Comparison of ENCODE assay signal across 6 cellular contexts in genomic region chr11:66315921-66316811, GRCh38. TPM values are rescaled to one million over a fixed set of nuclear protein-coding genes. Genes with fewer than 3 reads are reported as not detected.
DNase-seq lines count a peak whose midpoint lies in the region; ATAC-seq and TF ChIP-seq lines count a peak whose summit lies in the region.

No MANE protein-coding gene starts in this region.

- no peak for DNase-seq in activated T-cell treated with anti-CD3 and anti-CD28 coated beads, Interleukin-2, amount 50 U/mL, for 24 hours
- no peak for DNase-seq in activated T-cell treated with anti-CD3 and anti-CD28 coated beads, Interleukin-2, amount 50 U/mL, for 4 hours
- DNase-seq in right atrium auricular region (ENCODE audit: low spot score) (no peak), glomerular visceral epithelial cell (ENCODE audit: extremely low spot score) (no peak), NCI-H2227 (lab: John Stamatoyannopoulos, UW; ENCODE audit: unreplicated experiment) (no peak)

- H3K4me3 ChIP-seq in right atrium auricular region: peak overlapping the region; percentile 33 to 58
- peak overlapping the region; percentile 43 for H3K4me3 ChIP-seq in thymus (ENCODE audit: low read length)

- H3K36me3 Mint-ChIP-seq in activated T-cell treated with anti-CD3 and anti-CD28 coated beads, Interleukin-2, amount 50 U/mL, for 24 hours (ENCODE audit: low read depth): no peaks in the 10 kb centered on the region
- H3K36me3 Mint-ChIP-seq in activated T-cell treated with anti-CD3 and anti-CD28 coated beads, Interleukin-2, amount 50 U/mL, for 4 hours (ENCODE audit: insufficient read depth): no peaks in the 10 kb centered on the region

- 95% methylated on average over 52 of the region's 52 CpGs for WGBS in thymus

- H3K4me3 Mint-ChIP-seq in activated T-cell treated with anti-CD3 and anti-CD28 coated beads, Interleukin-2, amount 50 U/mL, for 24 hours: peak overlapping the region; percentile 51
- no peak overlapping the region for H3K4me3 Mint-ChIP-seq in activated T-cell treated with anti-CD3 and anti-CD28 coated beads, Interleukin-2, amount 50 U/mL, for 4 hours

- peak overlapping the region; percentile 5 for H3K27ac Mint-ChIP-seq in activated T-cell treated with anti-CD3 and anti-CD28 coated beads, Interleukin-2, amount 50 U/mL, for 24 hours

- H3K9me3 ChIP-seq in right atrium auricular region (no peaks in the 10 kb centered on the region), thymus (ENCODE audit: control insufficient read depth) (no peaks in the 10 kb centered on the region)

- no peaks in the 10 kb centered on the region for H3K27me3 Mint-ChIP-seq in activated T-cell treated with anti-CD3 and anti-CD28 coated beads, Interleukin-2, amount 50 U/mL, for 24 hours
- H3K27me3 Mint-ChIP-seq in activated T-cell treated with anti-CD3 and anti-CD28 coated beads, Interleukin-2, amount 50 U/mL, for 4 hours (ENCODE audit: low read depth): peaks cover 2% of the 10 kb centered on the region

- ATAC-seq in activated T-cell treated with anti-CD3 and anti-CD28 coated beads, Interleukin-2, amount 50 U/mL, for 4 hours: no peak

- H3K36me3 ChIP-seq in right atrium auricular region (no peaks in the 10 kb centered on the region), thymus (ENCODE audit: control insufficient read depth, insufficient read depth) (no peaks in the 10 kb centered on the region)

- no peak for TF ChIP-seq CTCF in right atrium auricular region (IDR thresholded peaks at IDR 0.05)

- H3K4me1 Mint-ChIP-seq in activated T-cell treated with anti-CD3 and anti-CD28 coated beads, Interleukin-2, amount 50 U/mL, for 24 hours (ENCODE audit: low read depth): peaks cover 69% of the 10 kb centered on the region
- H3K4me1 Mint-ChIP-seq in activated T-cell treated with anti-CD3 and anti-CD28 coated beads, Interleukin-2, amount 50 U/mL, for 4 hours (ENCODE audit: low read depth): peaks cover 66% of the 10 kb centered on the region

- H3K9me3 Mint-ChIP-seq in activated T-cell treated with anti-CD3 and anti-CD28 coated beads, Interleukin-2, amount 50 U/mL, for 24 hours: no peaks in the 10 kb centered on the region
- H3K9me3 Mint-ChIP-seq in activated T-cell treated with anti-CD3 and anti-CD28 coated beads, Interleukin-2, amount 50 U/mL, for 4 hours: no peaks in the 10 kb centered on the region

- H3K27me3 ChIP-seq in right atrium auricular region (no peaks in the 10 kb centered on the region), thymus (ENCODE audit: control insufficient read depth, insufficient read depth) (no peaks in the 10 kb centered on the region)

- H3K4me1 ChIP-seq in right atrium auricular region (peaks cover 0 to 61% of the 10 kb centered on the region in 2 donors), thymus (ENCODE audit: control insufficient read depth, insufficient read depth, low read length) (peaks cover 44% of the 10 kb centered on the region)

- H3K27ac ChIP-seq in right atrium auricular region (peak overlapping the region; percentile 78 to 90), thymus (ENCODE audit: low read depth) (peak overlapping the region; percentile 100)

RNA-seq across cellular contexts. Expression of gene CD248, which starts 0.7 kb away (rescaled TPM):
- 1 to 10 TPM in 1 of 3 donors, under 1 TPM in 2; 0.65 to 1.5 (median 0.82) TPM for total RNA-seq in activated T-cell treated with anti-CD3 and anti-CD28 coated beads, Interleukin-2, amount 50 U/mL, for 4 hours
- total RNA-seq in right atrium auricular region: 10 to 100 TPM in 1 of 2 donors, 1 to 10 TPM in 1; 7.6 to 10.7 TPM
- polyA plus RNA-seq in thymus: 7.7 TPM

RNA-seq across cellular contexts. Expression of gene RIN1, which starts 20.1 kb away (rescaled TPM):
- total RNA-seq in activated T-cell treated with anti-CD3 and anti-CD28 coated beads, Interleukin-2, amount 50 U/mL, for 4 hours: 1 to 10 TPM; 1.4 to 2.2 (median 1.7) TPM
- 1 to 10 TPM; 1.0 to 5.9 TPM for total RNA-seq in right atrium auricular region
- polyA plus RNA-seq in thymus: 5.8 TPM

RNA-seq across cellular contexts. Expression of gene TMEM151A, which starts 24.5 kb away (rescaled TPM):
- total RNA-seq in activated T-cell treated with anti-CD3 and anti-CD28 coated beads, Interleukin-2, amount 50 U/mL, for 4 hours: under 1 TPM in 1 of 3 donors, not detected in 2; 0.11 TPM
- total RNA-seq in right atrium auricular region: 1 to 10 TPM; 1.4 to 5.5 TPM
- polyA plus RNA-seq in thymus: 0.02 TPM

RNA-seq across cellular contexts. Expression of gene YIF1A, which starts 27.2 kb away (rescaled TPM):
- total RNA-seq in activated T-cell treated with anti-CD3 and anti-CD28 coated beads, Interleukin-2, amount 50 U/mL, for 4 hours: 100 to 1,000 TPM; 154 to 170 (median 159) TPM
- 100 to 1,000 TPM in 1 of 2 donors, 10 to 100 TPM in 1; 68.1 to 100 TPM for total RNA-seq in right atrium auricular region
- 57.3 TPM for polyA plus RNA-seq in thymus

RNA-seq across cellular contexts. Expression of gene BRMS1, which starts 28.7 kb away (rescaled TPM):
- total RNA-seq in activated T-cell treated with anti-CD3 and anti-CD28 coated beads, Interleukin-2, amount 50 U/mL, for 4 hours: 100 to 1,000 TPM in 1 of 3 donors, 10 to 100 TPM in 2; 91.1 to 105 (median 94.9) TPM
- total RNA-seq in right atrium auricular region: 10 to 100 TPM; 19.2 to 33.3 TPM
- polyA plus RNA-seq in thymus: 63.0 TPM
